Comparison of ENCODE assay signal across 8 cellular contexts in genomic region chr10:110007171-110007700, GRCh38. TPM values are rescaled to one million over a fixed set of nuclear protein-coding genes. Genes with fewer than 3 reads are reported as not detected.
DNase-seq lines count a peak whose midpoint lies in the region; ATAC-seq and TF ChIP-seq lines count a peak whose summit lies in the region.

No MANE protein-coding gene starts in this region.

- H3K4me1 ChIP-seq in SJSA1 (replicated peaks) (peaks cover 33% of the 10 kb centered on the region), endocrine pancreas (ENCODE audit: control insufficient read depth, insufficient read depth, low read length) (peaks cover 30% of the 10 kb centered on the region), neural progenitor cell (peaks cover 49% of the 10 kb centered on the region), transverse colon (peaks cover 11 to 78% (median 53%) of the 10 kb centered on the region in 4 donors)

- peaks cover 39% of the 10 kb centered on the region for H3K79me2 ChIP-seq in neural progenitor cell (ENCODE audit: low read depth)

- H3K27ac ChIP-seq in SJSA1 (peak overlapping the region; percentile 93), neural progenitor cell (peak overlapping the region; percentile 74), transverse colon (peak overlapping the region; percentile 91 to 97 (median 92))

- H3F3A ChIP-seq in neural progenitor cell (ENCODE audit: low read depth), result peaks cover 39% of the 10 kb centered on the region

- H3K27me3 Mint-ChIP-seq in activated naive CD4-positive, alpha-beta T cell treated with anti-CD3 and anti-CD28 coated beads, Interleukin-2, amount 10 ng/mL, durations not matched to agents 7 days and 5 days, result no peaks in the 10 kb centered on the region
- no peaks in the 10 kb centered on the region for H3K27me3 Mint-ChIP-seq in neural progenitor cell (ENCODE audit: insufficient read depth, low read depth)

- 0% methylated on average over 16 of the region's 40 CpGs; no CpG with 5 or more reads in 1 of the 2 donors for WGBS in transverse colon (ENCODE audit: low coverage in 1 of 2), 2 donors

- intact Hi-C loops in transverse colon (cut with DNase I; ENCODE audit: low total_unique reads), result loop anchor here (5.0 kb wide), 1 partner anchor 85 kb away; the partner anchor contains the start of gene XPNPEP1

- no peak for TF ChIP-seq EP300 in transverse colon (IDR thresholded peaks at IDR 0.05; ENCODE audit: low read depth)

- peak; percentile 40 for ATAC-seq in HG03025 (IDR thresholded peaks at IDR 0.05; ENCODE audit: low FRiP score, unreplicated experiment)

- H3K9me3 ChIP-seq in SJSA1 (replicated peaks), result no peaks in the 10 kb centered on the region
- no peaks in the 10 kb centered on the region for H3K9me3 ChIP-seq in endocrine pancreas (ENCODE audit: control insufficient read depth, low read length)
- H3K9me3 ChIP-seq in neural progenitor cell (ENCODE audit: low read depth), result no peaks in the 10 kb centered on the region
- H3K9me3 ChIP-seq in transverse colon, result no peaks in the 10 kb centered on the region

- H3K4me2 ChIP-seq in neural progenitor cell, result peak overlapping the region; percentile 81

- H3K36me3 Mint-ChIP-seq in activated naive CD4-positive, alpha-beta T cell treated with anti-CD3 and anti-CD28 coated beads, Interleukin-2, amount 10 ng/mL, durations not matched to agents 7 days and 5 days, result peaks cover 14% of the 10 kb centered on the region
- no peaks in the 10 kb centered on the region for H3K36me3 Mint-ChIP-seq in neural progenitor cell

- peak; percentile 28 for TF ChIP-seq POLR2A in transverse colon (IDR thresholded peaks at IDR 0.05)

- peaks cover 32% of the 10 kb centered on the region for H3K4me1 Mint-ChIP-seq in activated naive CD4-positive, alpha-beta T cell treated with anti-CD3 and anti-CD28 coated beads, Interleukin-2, amount 10 ng/mL, durations not matched to agents 7 days and 5 days
- H3K4me1 Mint-ChIP-seq in neural progenitor cell, result peaks cover 52% of the 10 kb centered on the region

- CTCF ChIA-PET in activated naive CD4-positive, alpha-beta T cell treated with anti-CD3 and anti-CD28 coated beads, Interleukin-2, amount 10 ng/mL, durations not matched to agents 7 days and 5 days (lab: Charles Lee), result interaction anchor here (1.3 to 1.6 kb wide), 4 partner anchors 16 to 70 kb away, joined by 3 to 6 read pairs (median 4); no protein-coding TSS in a partner anchor

- TF ChIP-seq CTCF in neural progenitor cell (IDR thresholded peaks at IDR 0.05) (no peak), transverse colon (IDR thresholded peaks at IDR 0.05) (no peak)

- DNase-seq in activated naive CD4-positive, alpha-beta T cell treated with Interleukin-2 at 50 U/mL for 16 hours, result peak; percentile 71
- no peak for DNase-seq in activated naive CD4-positive, alpha-beta T cell treated with anti-CD3 and anti-CD28 coated beads, Interleukin-2, amount 10 ng/mL, durations not matched to agents 7 days and 5 days
- DNase-seq in SJSA1 (ENCODE audit: low read depth in 1 of 2, low spot score in 2 of 2) (peak in 1 of 2 experiments; percentile 94), neural progenitor cell (ENCODE audit: low spot score) (no peak), transverse colon (no peak), NCI-H2196 (lab: John Stamatoyannopoulos, UW; ENCODE audit: unreplicated experiment) (no peak)

- H3K4me3 Mint-ChIP-seq in activated naive CD4-positive, alpha-beta T cell treated with anti-CD3 and anti-CD28 coated beads, Interleukin-2, amount 10 ng/mL, durations not matched to agents 7 days and 5 days, result no peak overlapping the region
- no peak overlapping the region for H3K4me3 Mint-ChIP-seq in neural progenitor cell

- in situ Hi-C loops in transverse colon (cut with MboI; ENCODE audit: low pct_ligation_motif_present in 1 of 4, low pct_unique_long_range_greater_than_20kb in 1 of 4, low sequenced_read_pairs in 3 of 4), result no loop called here

- H3K4me3 ChIP-seq in SJSA1 (peak overlapping the region; percentile 72), endocrine pancreas (ENCODE audit: control insufficient read depth, insufficient read depth, low read length) (peak overlapping the region; percentile 74), neural progenitor cell (peak overlapping the region; percentile 89), transverse colon (peak overlapping the region; percentile 85 to 89 (median 87))

- H3K9me3 Mint-ChIP-seq in activated naive CD4-positive, alpha-beta T cell treated with anti-CD3 and anti-CD28 coated beads, Interleukin-2, amount 10 ng/mL, durations not matched to agents 7 days and 5 days, result no peaks in the 10 kb centered on the region
- H3K9me3 Mint-ChIP-seq in neural progenitor cell, result no peaks in the 10 kb centered on the region

- H3K36me3 ChIP-seq in SJSA1 (peaks cover 7% of the 10 kb centered on the region; the same call in 1 of the 2 replicates), endocrine pancreas (ENCODE audit: control insufficient read depth, insufficient read depth, low read length) (no peaks in the 10 kb centered on the region), neural progenitor cell (no peaks in the 10 kb centered on the region), transverse colon (no peaks in the 10 kb centered on the region)

- H2AFZ ChIP-seq in neural progenitor cell (replicated peaks), result peak overlapping the region; percentile 45

- H3K27me3 ChIP-seq in SJSA1 (replicated peaks), result no peaks in the 10 kb centered on the region
- no peaks in the 10 kb centered on the region for H3K27me3 ChIP-seq in endocrine pancreas (ENCODE audit: control insufficient read depth, insufficient read depth, low read length)
- H3K27me3 ChIP-seq in neural progenitor cell, result peaks cover 16% of the 10 kb centered on the region
- H3K27me3 ChIP-seq in transverse colon, result no peaks in the 10 kb centered on the region

- H4K20me1 ChIP-seq in neural progenitor cell (ENCODE audit: low read depth), result peaks cover 36% of the 10 kb centered on the region

- H3K9ac ChIP-seq in endocrine pancreas (ENCODE audit: control insufficient read depth, insufficient read depth, low read length) (peak overlapping the region; percentile 74), neural progenitor cell (peak overlapping the region; percentile 5)

- no peak overlapping the region for H3K27ac Mint-ChIP-seq in activated naive CD4-positive, alpha-beta T cell treated with anti-CD3 and anti-CD28 coated beads, Interleukin-2, amount 10 ng/mL, durations not matched to agents 7 days and 5 days
- H3K27ac Mint-ChIP-seq in neural progenitor cell, result no peak overlapping the region

RNA-seq across cellular contexts. Expression of gene ADD3, which starts 0.5 kb away (rescaled TPM):
- total RNA-seq in SJSA1 (2014; rRNA removed; shearing (Covaris generic)), result 107 and 303 TPM in 2 replicates
- total RNA-seq in neural progenitor cell (ENCODE audit: low replicate concordance) (202 and 345 TPM in 2 replicates), transverse colon (100 to 1,000 TPM; 175 to 342 (median 258) TPM)
